In genomic region chr10:109962247-109962646, GRCh38 we compare ENCODE assay signal across 1 cellular context.
TF ChIP-seq lines count a peak whose summit lies in the region.

No MANE protein-coding gene starts in this region.

TF ChIP-seq in H1, 55 proteins besides CTCF, POLR2A, EP300 and RAD21 (continued from another document):
- TF ChIP-seq CREB1 (IDR thresholded peaks at IDR 0.05): no peak
